Comparison of ENCODE assay signal across 8 cellular contexts in genomic region chr19:45403781-45404556, GRCh38. TPM values are rescaled to one million over a fixed set of nuclear protein-coding genes. Genes with fewer than 3 reads are reported as not detected.
A peak's percentile ranks its signal among the peaks of the same experiment; 100 is the strongest.
DNase-seq lines count a peak whose midpoint lies in the region; ATAC-seq and TF ChIP-seq lines count a peak whose summit lies in the region.

No MANE protein-coding gene starts in this region.

- H3K23ac ChIP-seq in mesendoderm (ENCODE audit: low read length) = peak overlapping the region; percentile 94

- ATAC-seq in HG03521 (IDR thresholded peaks at IDR 0.05; ENCODE audit: unreplicated experiment) = no peak

- peaks cover 39% of the 10 kb centered on the region for H3K4me1 ChIP-seq in Karpas-422 (ENCODE audit: low read length)
- H3K4me1 ChIP-seq in mesendoderm (ENCODE audit: control insufficient read depth, low read depth, low read length) = peaks cover 9% of the 10 kb centered on the region
- H3K4me1 ChIP-seq in suprapubic skin = peaks cover 76% of the 10 kb centered on the region

- DNase-seq in DMS79 (lab: John Stamatoyannopoulos, UW) (peak; percentile 33), Karpas-422 (peak; percentile 94), dermis blood vessel endothelial cell (peak; percentile 76), mesendoderm (peak; percentile 95), suprapubic skin (ENCODE audit: low spot score in 2 of 2) (peak in 1 of 2 donors; percentile 81), head of caudate nucleus (no peak)
- DNase-seq in activated CD4-positive, alpha-beta T cell treated with anti-CD3 and anti-CD28 coated beads for 1 hour = peak; percentile 35

- H3K18ac ChIP-seq in mesendoderm (ENCODE audit: low read length) = peak overlapping the region; percentile 81

- H3K4me3 ChIP-seq in Karpas-422 (ENCODE audit: low read length) (peak overlapping the region; percentile 11; the same call in 1 of the 2 replicates), mesendoderm (ENCODE audit: low read length) (peak overlapping the region; percentile 71), suprapubic skin (peak overlapping the region; percentile 68)

- H3K27ac ChIP-seq in Karpas-422 (ENCODE audit: low read length) = no peak overlapping the region
- H3K27ac ChIP-seq in mesendoderm (ENCODE audit: low read depth, low read length) = peak overlapping the region; percentile 69
- peak overlapping the region; percentile 96 for H3K27ac ChIP-seq in suprapubic skin

- H3K9ac ChIP-seq in Karpas-422 (ENCODE audit: low read length) = peak overlapping the region; percentile 39
- H3K9ac ChIP-seq in mesendoderm (ENCODE audit: low read length) = peak overlapping the region; percentile 91

- TF ChIP-seq EP300 in suprapubic skin (IDR thresholded peaks at IDR 0.05) = no peak

- peak overlapping the region; percentile 61 for H3K4ac ChIP-seq in mesendoderm (ENCODE audit: low read depth, low read length)

- WGBS in mesendoderm (ENCODE audit: extremely low coverage, insufficient coverage, low lambda C conversion rate) = no CpG with 5 or more reads among the region's 25 CpGs
- 11% methylated on average over 20 of the region's 25 CpGs for WGBS in suprapubic skin

- intact Hi-C loops in head of caudate nucleus (cut with DNase I) = no loop called here

- H4K20me1 ChIP-seq in Karpas-422 (ENCODE audit: insufficient read depth, low read depth, low read length) = no peaks in the 10 kb centered on the region

- peaks cover 18% of the 10 kb centered on the region for H3K79me1 ChIP-seq in mesendoderm (ENCODE audit: low read length)

- no peak for TF ChIP-seq POLR2A in suprapubic skin (IDR thresholded peaks at IDR 0.05)

- H2AFZ ChIP-seq in Karpas-422 (ENCODE audit: low read length) = no peak overlapping the region

- H3K9me3 ChIP-seq in Karpas-422 (ENCODE audit: low read length) (no peaks in the 10 kb centered on the region), suprapubic skin (no peaks in the 10 kb centered on the region)

- no peaks in the 10 kb centered on the region for H3K9me2 ChIP-seq in Karpas-422 (replicated peaks; ENCODE audit: insufficient read depth, low read length)

- no peaks in the 10 kb centered on the region for H3K36me3 ChIP-seq in Karpas-422 (ENCODE audit: insufficient read depth, low read length)
- H3K36me3 ChIP-seq in mesendoderm (ENCODE audit: control insufficient read depth, insufficient read depth, low read length) = no peaks in the 10 kb centered on the region
- H3K36me3 ChIP-seq in suprapubic skin = peaks cover 2% of the 10 kb centered on the region

- H2BK15ac ChIP-seq in mesendoderm (replicated peaks; ENCODE audit: low read depth) = no peak overlapping the region

- no peak for TF ChIP-seq CTCF in suprapubic skin (IDR thresholded peaks at IDR 0.05)

- no peak overlapping the region for H4K8ac ChIP-seq in mesendoderm (ENCODE audit: low read depth, low read length)

- H2BK5ac ChIP-seq in mesendoderm (ENCODE audit: low read length) = peak overlapping the region; percentile 76

- H4K5ac ChIP-seq in mesendoderm (ENCODE audit: low read length) = no peak overlapping the region

- H2BK120ac ChIP-seq in mesendoderm (ENCODE audit: low read depth, low read length) = no peak overlapping the region

- H3K27me3 ChIP-seq in Karpas-422 (ENCODE audit: low read length) = no peaks in the 10 kb centered on the region
- no peaks in the 10 kb centered on the region for H3K27me3 ChIP-seq in mesendoderm (ENCODE audit: insufficient read depth, low read length, poor library complexity)
- no peaks in the 10 kb centered on the region for H3K27me3 ChIP-seq in suprapubic skin

- no peak overlapping the region for H2AK5ac ChIP-seq in mesendoderm (ENCODE audit: low read length)

- peak overlapping the region; percentile 97 for H3K4me2 ChIP-seq in Karpas-422 (ENCODE audit: low read depth, low read length, poor library complexity, severe bottlenecking)
- H3K4me2 ChIP-seq in mesendoderm (ENCODE audit: low read length) = peak overlapping the region; percentile 85

- H3K56ac ChIP-seq in mesendoderm (ENCODE audit: low read length) = peak overlapping the region; percentile 89

- H3K79me2 ChIP-seq in Karpas-422 (ENCODE audit: low read length) = peaks cover 21% of the 10 kb centered on the region
- peaks cover 9% of the 10 kb centered on the region for H3K79me2 ChIP-seq in mesendoderm (ENCODE audit: control insufficient read depth, insufficient read depth, low read length)

RNA-seq across cellular contexts. Expression of gene PPP1R13L, which starts 0.9 kb away (rescaled TPM):
- 1.0 and 1.1 TPM in 2 replicates for total RNA-seq in Karpas-422 (2014; rRNA removed; shearing (Covaris generic); ENCODE audit: low replicate concordance)
- total RNA-seq in dermis blood vessel endothelial cell (10.9 and 21.0 TPM in 2 replicates), suprapubic skin (100 to 1,000 TPM; 195 to 597 (median 280) TPM)
- 40.0 TPM for polyA plus RNA-seq in mesendoderm (2013, experiment 1 of 2)
- polyA plus RNA-seq in mesendoderm (2013, experiment 2 of 2) = 39.1 TPM

RNA-seq across cellular contexts. Expression of gene POLR1G, which starts 2.5 kb away (rescaled TPM):
- 6.6 and 10.5 TPM in 2 replicates for total RNA-seq in Karpas-422 (2014; rRNA removed; shearing (Covaris generic); ENCODE audit: low replicate concordance)
- total RNA-seq in dermis blood vessel endothelial cell (9.5 and 15.2 TPM in 2 replicates), suprapubic skin (10 to 100 TPM in 2 of 4 donors, 1 to 10 TPM in 2; 4.7 to 12.2 (median 8.0) TPM)
- polyA plus RNA-seq in mesendoderm (2013, experiment 1 of 2) = 53.1 TPM
- polyA plus RNA-seq in mesendoderm (2013, experiment 2 of 2) = 52.0 TPM

RNA-seq across cellular contexts. Expression of gene ERCC1, which starts 19.7 kb away (rescaled TPM):
- 121 and 175 TPM in 2 replicates for total RNA-seq in Karpas-422 (2014; rRNA removed; shearing (Covaris generic); ENCODE audit: low replicate concordance)
- total RNA-seq in dermis blood vessel endothelial cell (56.5 and 63.1 TPM in 2 replicates), suprapubic skin (100 to 1,000 TPM; 102 to 120 (median 106) TPM)
- 41.5 TPM for polyA plus RNA-seq in mesendoderm (2013, experiment 1 of 2)
- polyA plus RNA-seq in mesendoderm (2013, experiment 2 of 2) = 39.9 TPM

RNA-seq across cellular contexts. Expression of gene ERCC2, which starts 33.6 kb away (rescaled TPM):
- total RNA-seq in Karpas-422 (2014; rRNA removed; shearing (Covaris generic); ENCODE audit: low replicate concordance) = 15.4 and 23.4 TPM in 2 replicates
- total RNA-seq in dermis blood vessel endothelial cell = 16.3 and 24.5 TPM in 2 replicates
- polyA plus RNA-seq in mesendoderm (2013, experiment 1 of 2) = 51.8 TPM
- polyA plus RNA-seq in mesendoderm (2013, experiment 2 of 2) = 56.8 TPM
- total RNA-seq in suprapubic skin = 10 to 100 TPM; 10.2 to 22.3 (median 14.1) TPM

Comparison
In these comparisons a context has a peak if more than half of its experiments do, and no peak if none do; other contexts are left out.
1. DNase-seq: peak in DMS79 (single experiment), Karpas-422 (single experiment), activated CD4-positive, alpha-beta T cell treated with anti-CD3 and anti-CD28 coated beads for 1 hour (single experiment), dermis blood vessel endothelial cell (single experiment) and mesendoderm (single experiment); none in head of caudate nucleus (0 of 42).
2. H3K4me3 ChIP-seq: peak in every context shown above with its lines; median percentile 71 in mesendoderm; 68 in suprapubic skin; 11 in Karpas-422.